ENCODE assay signal across 7 cellular contexts in genomic region chr12:32679091-32679909, GRCh38. TPM values are rescaled to one million over a fixed set of nuclear protein-coding genes. Genes with fewer than 3 reads are reported as not detected.
DNase-seq lines count a peak whose midpoint lies in the region; ATAC-seq and TF ChIP-seq lines count a peak whose summit lies in the region.

Gene DNM1L (plus strand): TSS chr12:32679301. CDS start chr12:32679364, 63 bp downstream.

- H4K20me1 ChIP-seq in hepatocyte (ENCODE audit: insufficient read depth, poor library complexity, severe bottlenecking): peaks cover 15% of the 10 kb centered on the region

- peak; percentile 97 for DNase-seq in NCI-H2081 (lab: John Stamatoyannopoulos, UW)
- peak; percentile 91 for DNase-seq in T1000 (lab: John Stamatoyannopoulos, UW)
- peak; percentile 99 for DNase-seq in astrocyte of the hippocampus (ENCODE audit: low read depth, low spot score)
- DNase-seq in hepatocyte (ENCODE audit: low spot score): peak; percentile 97
- peak; percentile 98 for DNase-seq in retina

- no peaks in the 10 kb centered on the region for H3K9me2 ChIP-seq in hepatocyte (replicated peaks; ENCODE audit: insufficient read depth)

- ATAC-seq in GM18508 (IDR thresholded peaks at IDR 0.05; ENCODE audit: insufficient read depth, unreplicated experiment) (peak; percentile 93), HG03025 (IDR thresholded peaks at IDR 0.05; ENCODE audit: low FRiP score, unreplicated experiment) (peak; percentile 94)

- no peaks in the 10 kb centered on the region for H3K9me3 ChIP-seq in hepatocyte (ENCODE audit: low read depth)

- peak within 1 kb of the TSS; percentile 95 for H3K27ac ChIP-seq in hepatocyte

- peak within 1 kb of the TSS; percentile 63 for H3K4me3 ChIP-seq in hepatocyte

- H2AFZ ChIP-seq in hepatocyte: peak within 1 kb of the TSS; percentile 87

- under 1% methylated on average over 75 of the region's 76 CpGs for WGBS in hepatocyte (ENCODE audit: low lambda C conversion rate, missing lambda C conversion rate)

- H3K79me2 ChIP-seq in hepatocyte: peaks cover 42% of the 10 kb centered on the region

- H3K36me3 ChIP-seq in hepatocyte (replicated peaks; ENCODE audit: insufficient read depth, low read depth): no peaks in the 10 kb centered on the region

- no peaks in the 10 kb centered on the region for H3K27me3 ChIP-seq in hepatocyte

- no peak for TF ChIP-seq CTCF in hepatocyte (IDR thresholded peaks at IDR 0.05; ENCODE audit: poor library complexity)

- H3K4me1 ChIP-seq in hepatocyte (ENCODE audit: insufficient read depth): peaks cover 14% of the 10 kb centered on the region

- peak within 1 kb of the TSS; percentile 84 for H3K4me2 ChIP-seq in hepatocyte

RNA-seq across cellular contexts. Expression of gene DNM1L, which starts in this region (rescaled TPM):
- 60.1 and 70.8 TPM in 2 replicates for total RNA-seq in hepatocyte
- 35.5 and 49.1 TPM in 2 replicates for polyA plus RNA-seq in hepatocyte

Comparison
In these comparisons a context has a peak if more than half of its experiments do, and no peak if none do; other contexts are left out.
1. Peak in every context shown above with its lines: DNase-seq, ATAC-seq, H3K4me3 ChIP-seq and H3K27ac ChIP-seq.